Comparison of ENCODE assay signal across 26 cellular contexts in the genomic region with DNA sequence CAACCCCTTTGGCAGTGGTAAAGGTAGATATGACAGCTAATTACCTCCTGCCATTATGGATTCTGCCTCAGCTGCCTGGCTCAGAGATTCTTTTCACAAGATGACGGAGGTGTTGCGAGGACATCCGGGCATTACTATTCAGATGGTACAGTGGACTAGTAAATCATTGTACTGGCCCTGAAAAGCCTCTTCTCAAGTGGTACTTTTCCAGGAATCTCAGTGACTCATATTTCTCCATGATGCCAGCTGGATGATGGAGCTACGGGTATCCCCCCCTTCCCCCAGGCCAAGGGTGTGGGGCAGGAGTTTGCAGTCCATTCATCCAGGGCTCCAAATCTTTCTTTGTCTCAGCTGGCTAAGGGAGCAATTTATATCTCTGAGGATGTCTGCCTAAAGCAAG.
DNase-seq lines count a peak whose midpoint lies in the region; ATAC-seq lines count a peak whose summit lies in the region.
"Had no signal": no experiment of that assay in that cellular context is flagged by ENCODE, and none has a peak within 500 bp of the region (broad histone marks: within the 10 kb centered on the region; RNA-seq: fewer than 3 reads in every experiment).

No MANE protein-coding gene starts in this region.

- H3K9me3 Mint-ChIP-seq in activated CD4-positive, alpha-beta T cell treated with anti-CD3 and anti-CD28 coated beads, Interleukin-2, amount 10 ng/mL, durations not matched to agents 7 days and 5 days, result peaks cover 11% of the 10 kb centered on the region
- H3K9me3 Mint-ChIP-seq: activated naive CD8-positive, alpha-beta T cell treated with anti-CD3 and anti-CD28 coated beads for 36 hours; activated T-cell treated with anti-CD3 and anti-CD28 coated beads, Interleukin-2, amount 50 U/mL, for 24 hours; GM23338 had no signal

- POLR2A ChIA-PET in activated CD4-positive, alpha-beta T cell treated with anti-CD3 and anti-CD28 coated beads, Interleukin-2, amount 10 ng/mL, durations not matched to agents 7 days and 5 days (lab: Charles Lee), result no interaction called here

- no peak overlapping the region for H3K4me3 Mint-ChIP-seq in activated CD4-positive, alpha-beta T cell treated with anti-CD3 and anti-CD28 coated beads, Interleukin-2, amount 10 ng/mL, durations not matched to agents 7 days and 5 days
- H3K4me3 Mint-ChIP-seq: activated naive CD8-positive, alpha-beta T cell treated with anti-CD3 and anti-CD28 coated beads for 36 hours; activated T-cell treated with anti-CD3 and anti-CD28 coated beads, Interleukin-2, amount 50 U/mL, for 24 hours; GM23338; neural crest cell had no signal

- H3K27me3 Mint-ChIP-seq in activated CD4-positive, alpha-beta T cell treated with anti-CD3 and anti-CD28 coated beads, Interleukin-2, amount 10 ng/mL, durations not matched to agents 7 days and 5 days, result no peaks in the 10 kb centered on the region
- H3K27me3 Mint-ChIP-seq: activated naive CD8-positive, alpha-beta T cell treated with anti-CD3 and anti-CD28 coated beads for 36 hours; activated T-cell treated with anti-CD3 and anti-CD28 coated beads, Interleukin-2, amount 50 U/mL, for 24 hours had no signal

- CTCF ChIA-PET in activated CD4-positive, alpha-beta T cell treated with anti-CD3 and anti-CD28 coated beads, Interleukin-2, amount 10 ng/mL, durations not matched to agents 7 days and 5 days (lab: Charles Lee), result interaction anchor here (0.6 kb wide), 1 partner anchor 439 kb away, joined by 5 read pairs; no protein-coding TSS in a partner anchor

- ATAC-seq in HG03571 (IDR thresholded peaks at IDR 0.05; ENCODE audit: unreplicated experiment), result no peak
- ATAC-seq: GM23338, left lung, pancreas had no signal

- H3K27ac Mint-ChIP-seq in activated CD4-positive, alpha-beta T cell treated with anti-CD3 and anti-CD28 coated beads, Interleukin-2, amount 10 ng/mL, durations not matched to agents 7 days and 5 days, result no peak overlapping the region
- H3K27ac Mint-ChIP-seq: activated naive CD8-positive, alpha-beta T cell treated with anti-CD3 and anti-CD28 coated beads for 36 hours; activated T-cell treated with anti-CD3 and anti-CD28 coated beads, Interleukin-2, amount 50 U/mL, for 24 hours; GM23338 had no signal

- no peaks in the 10 kb centered on the region for H3K4me1 Mint-ChIP-seq in activated CD4-positive, alpha-beta T cell treated with anti-CD3 and anti-CD28 coated beads, Interleukin-2, amount 10 ng/mL, durations not matched to agents 7 days and 5 days
- H3K4me1 Mint-ChIP-seq: activated naive CD8-positive, alpha-beta T cell treated with anti-CD3 and anti-CD28 coated beads for 36 hours; neural crest cell had no signal

- in situ Hi-C loops in ACHN (cut with HindIII; ENCODE audit: low pct_ligation_motif_present, low pct_unique_long_range_greater_than_20kb, low sequenced_read_pairs), result no loop called here

- H3K36me3 Mint-ChIP-seq in activated CD4-positive, alpha-beta T cell treated with anti-CD3 and anti-CD28 coated beads, Interleukin-2, amount 10 ng/mL, durations not matched to agents 7 days and 5 days (ENCODE audit: low read depth), result no peaks in the 10 kb centered on the region
- H3K36me3 Mint-ChIP-seq: activated naive CD8-positive, alpha-beta T cell treated with anti-CD3 and anti-CD28 coated beads for 36 hours had no signal

- DNase-seq in ACHN, result peak; percentile 97
- peak; percentile 17 for DNase-seq in M059J (ENCODE audit: low read depth)
- peak; percentile 63 for DNase-seq in NCI-H2196 (lab: John Stamatoyannopoulos, UW; ENCODE audit: unreplicated experiment)
- peak; percentile 28 for DNase-seq in foreskin melanocyte
- DNase-seq in activated effector memory CD4-positive, alpha-beta T cell treated with Interleukin-2 at 50 U/mL for 16 hours, result no peak
- no peak for DNase-seq in activated CD4-positive, alpha-beta T cell treated with anti-CD3 and anti-CD28 coated beads, Interleukin-2, amount 10 ng/mL, durations not matched to agents 7 days and 5 days
- no peak for DNase-seq in central memory CD4-positive, alpha-beta T cell
- DNase-seq: activated CD4-positive, alpha-beta T cell treated with anti-CD3 and anti-CD28 coated beads for 4 hours; activated gamma-delta T cell; activated naive CD8-positive, alpha-beta T cell treated with anti-CD3 and anti-CD28 coated beads for 36 hours; activated T-cell treated with anti-CD3 and anti-CD28 coated beads, Interleukin-2, amount 50 U/mL, for 24 hours; aorta; Calu3; glutamatergic neuron; left lung; mesenchymal stem cell; NCI-H1436 treated with DMSO at 0.1 percent for 48 hours; NCI-H526 treated with DMSO at 0.1 percent for 48 hours; pancreas; Peyer's patch; stimulated activated naive CD4-positive, alpha-beta T cell; T-helper 9 cell; upper lobe of left lung had no signal

Comparison
In these comparisons a context has a peak if more than half of its experiments do, and no peak if none do; other contexts are left out.
1. DNase-seq: peak in ACHN (single experiment), M059J (single experiment), NCI-H2196 (single experiment) and foreskin melanocyte (single experiment); none in activated effector memory CD4-positive, alpha-beta T cell treated with Interleukin-2 at 50 U/mL for 16 hours (single experiment), activated CD4-positive, alpha-beta T cell treated with anti-CD3 and anti-CD28 coated beads, Interleukin-2, amount 10 ng/mL, durations not matched to agents 7 days and 5 days (single experiment) and central memory CD4-positive, alpha-beta T cell (single experiment).